ENCODE assay signal across 1 cellular context in the genomic region with DNA sequence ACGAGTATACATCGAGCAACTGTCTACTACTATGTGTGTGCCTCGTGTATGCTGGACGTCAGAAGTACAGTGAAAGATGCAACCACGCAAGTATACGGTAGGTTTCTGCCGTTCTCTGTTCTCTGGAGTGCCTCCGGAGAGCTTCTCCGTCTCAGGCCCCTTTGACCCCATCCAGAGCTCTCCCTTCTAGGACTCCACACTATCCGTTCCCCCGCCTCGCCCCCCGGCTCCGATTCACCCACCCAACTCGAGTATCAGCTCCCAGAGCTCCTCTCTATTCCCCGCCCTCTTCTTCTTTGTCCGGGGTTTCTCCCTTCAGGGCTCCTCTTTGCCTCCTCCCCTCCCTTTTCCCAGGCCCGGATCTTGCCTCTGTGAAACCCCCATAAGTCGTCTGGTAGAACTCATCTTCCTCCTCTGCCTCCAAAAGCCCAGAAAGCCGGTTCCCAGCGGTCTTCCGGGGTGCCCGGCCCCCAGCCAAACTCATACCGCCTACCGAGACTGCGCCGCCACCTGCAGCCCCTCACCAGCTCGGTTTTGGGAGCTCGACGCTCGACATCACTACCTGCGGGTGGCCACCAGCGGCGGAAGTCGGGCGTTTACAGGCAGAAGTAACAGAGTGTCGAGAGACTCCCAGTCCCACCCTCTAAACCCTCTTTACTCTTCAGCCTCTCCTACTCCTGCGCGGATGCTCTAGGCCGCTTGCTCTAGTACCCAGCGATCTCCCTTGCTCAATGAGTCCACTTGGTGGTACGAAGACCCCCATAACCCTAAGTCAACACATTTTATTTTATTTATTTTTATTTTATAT.
TF ChIP-seq lines count a peak whose summit lies in the region.

A gene with protein sequence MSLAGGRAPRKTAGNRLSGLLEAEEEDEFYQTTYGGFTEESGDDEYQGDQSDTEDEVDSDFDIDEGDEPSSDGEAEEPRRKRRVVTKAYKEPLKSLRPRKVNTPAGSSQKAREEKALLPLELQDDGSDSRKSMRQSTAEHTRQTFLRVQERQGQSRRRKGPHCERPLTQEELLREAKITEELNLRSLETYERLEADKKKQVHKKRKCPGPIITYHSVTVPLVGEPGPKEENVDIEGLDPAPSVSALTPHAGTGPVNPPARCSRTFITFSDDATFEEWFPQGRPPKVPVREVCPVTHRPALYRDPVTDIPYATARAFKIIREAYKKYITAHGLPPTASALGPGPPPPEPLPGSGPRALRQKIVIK (minus strand): TSS at position 560 of the 808 bp plus-strand sequence. CDS start 76 bp downstream, at position 484.

TF ChIP-seq in K562, 482 proteins besides CTCF, POLR2A, EP300 and RAD21 (continued from another document and continues in another):
- TF ChIP-seq, protein P1, sequence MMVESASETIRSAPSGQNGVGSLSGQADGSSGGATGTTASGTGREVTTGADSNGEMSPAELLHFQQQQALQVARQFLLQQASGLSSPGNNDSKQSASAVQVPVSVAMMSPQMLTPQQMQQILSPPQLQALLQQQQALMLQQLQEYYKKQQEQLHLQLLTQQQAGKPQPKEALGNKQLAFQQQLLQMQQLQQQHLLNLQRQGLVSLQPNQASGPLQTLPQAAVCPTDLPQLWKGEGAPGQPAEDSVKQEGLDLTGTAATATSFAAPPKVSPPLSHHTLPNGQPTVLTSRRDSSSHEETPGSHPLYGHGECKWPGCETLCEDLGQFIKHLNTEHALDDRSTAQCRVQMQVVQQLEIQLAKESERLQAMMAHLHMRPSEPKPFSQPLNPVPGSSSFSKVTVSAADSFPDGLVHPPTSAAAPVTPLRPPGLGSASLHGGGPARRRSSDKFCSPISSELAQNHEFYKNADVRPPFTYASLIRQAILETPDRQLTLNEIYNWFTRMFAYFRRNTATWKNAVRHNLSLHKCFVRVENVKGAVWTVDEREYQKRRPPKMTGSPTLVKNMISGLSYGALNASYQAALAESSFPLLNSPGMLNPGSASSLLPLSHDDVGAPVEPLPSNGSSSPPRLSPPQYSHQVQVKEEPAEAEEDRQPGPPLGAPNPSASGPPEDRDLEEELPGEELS (CRISPR knock-in tag; IDR thresholded peaks at IDR 0.05; ENCODE audit: borderline replicate concordance): no peak
- TF ChIP-seq MYBL2 (IDR thresholded peaks at IDR 0.05; ENCODE audit: low read depth) (no peak), MYBL2 (CRISPR knock-in tag; IDR thresholded peaks at IDR 0.05; ENCODE audit: borderline replicate concordance) (no peak), GTF2F1 (IDR thresholded peaks at IDR 0.05; ENCODE audit: low read depth, low read length) (peak; percentile 62; the same call in 1 of the 2 replicates), KDM4B (IDR thresholded peaks at IDR 0.05; ENCODE audit: borderline replicate concordance in 2 of 2, low read depth in 1 of 2) (no peak), MECOM (CRISPR knock-in tag; IDR thresholded peaks at IDR 0.05) (no peak), ZFP30 (CRISPR knock-in tag; IDR thresholded peaks at IDR 0.05; ENCODE audit: borderline replicate concordance) (no peak), SRSF9 (IDR thresholded peaks at IDR 0.05; ENCODE audit: borderline replicate concordance, low read depth, low read length) (no peak), ZNF584 (CRISPR knock-in tag; IDR thresholded peaks at IDR 0.05; ENCODE audit: low read depth) (no peak), RBFOX2 (IDR thresholded peaks at IDR 0.05; ENCODE audit: low read depth, low read length) (peak; percentile 89), YY1 (IDR thresholded peaks at IDR 0.05; ENCODE audit: borderline replicate concordance in 1 of 3, control insufficient read depth in 1 of 3, extremely low read depth in 1 of 3, insufficient read depth in 3 of 3, insufficient read length in 1 of 3, insufficient replicate concordance in 2 of 3, low read depth in 1 of 3, low read length in 2 of 3) (peak in 2 of 3 experiments; percentile 85 to 87), ZNF3 (CRISPR knock-in tag; IDR thresholded peaks at IDR 0.05) (no peak), SIN3A (IDR thresholded peaks at IDR 0.05; ENCODE audit: borderline replicate concordance in 2 of 2, control insufficient read depth in 1 of 2, low read depth in 2 of 2, low read length in 2 of 2) (peak; percentile 88 to 89; a peak in 3 of 4 replicates), ARID2 (IDR thresholded peaks at IDR 0.05) (no peak), CREM (IDR thresholded peaks at IDR 0.05; ENCODE audit: low read depth) (peak; percentile 70), KAT8 (IDR thresholded peaks at IDR 0.05; ENCODE audit: low read depth) (no peak), CREBBP (IDR thresholded peaks at IDR 0.05; ENCODE audit: low read depth, low read length) (no peak), EWSR1 (IDR thresholded peaks at IDR 0.05; ENCODE audit: borderline replicate concordance, low read depth, partially characterized antibody) (no peak)
- TF ChIP-seq, protein P2, sequence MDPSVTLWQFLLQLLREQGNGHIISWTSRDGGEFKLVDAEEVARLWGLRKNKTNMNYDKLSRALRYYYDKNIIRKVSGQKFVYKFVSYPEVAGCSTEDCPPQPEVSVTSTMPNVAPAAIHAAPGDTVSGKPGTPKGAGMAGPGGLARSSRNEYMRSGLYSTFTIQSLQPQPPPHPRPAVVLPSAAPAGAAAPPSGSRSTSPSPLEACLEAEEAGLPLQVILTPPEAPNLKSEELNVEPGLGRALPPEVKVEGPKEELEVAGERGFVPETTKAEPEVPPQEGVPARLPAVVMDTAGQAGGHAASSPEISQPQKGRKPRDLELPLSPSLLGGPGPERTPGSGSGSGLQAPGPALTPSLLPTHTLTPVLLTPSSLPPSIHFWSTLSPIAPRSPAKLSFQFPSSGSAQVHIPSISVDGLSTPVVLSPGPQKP (CRISPR knock-in tag; IDR thresholded peaks at IDR 0.05): no peak
- TF ChIP-seq, protein P3, sequence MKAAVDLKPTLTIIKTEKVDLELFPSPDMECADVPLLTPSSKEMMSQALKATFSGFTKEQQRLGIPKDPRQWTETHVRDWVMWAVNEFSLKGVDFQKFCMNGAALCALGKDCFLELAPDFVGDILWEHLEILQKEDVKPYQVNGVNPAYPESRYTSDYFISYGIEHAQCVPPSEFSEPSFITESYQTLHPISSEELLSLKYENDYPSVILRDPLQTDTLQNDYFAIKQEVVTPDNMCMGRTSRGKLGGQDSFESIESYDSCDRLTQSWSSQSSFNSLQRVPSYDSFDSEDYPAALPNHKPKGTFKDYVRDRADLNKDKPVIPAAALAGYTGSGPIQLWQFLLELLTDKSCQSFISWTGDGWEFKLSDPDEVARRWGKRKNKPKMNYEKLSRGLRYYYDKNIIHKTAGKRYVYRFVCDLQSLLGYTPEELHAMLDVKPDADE (conservative IDR thresholded peaks at IDR 0.05; ENCODE audit: control insufficient read depth, low read depth, low read length): peak; percentile 94
- TF ChIP-seq, protein P4, sequence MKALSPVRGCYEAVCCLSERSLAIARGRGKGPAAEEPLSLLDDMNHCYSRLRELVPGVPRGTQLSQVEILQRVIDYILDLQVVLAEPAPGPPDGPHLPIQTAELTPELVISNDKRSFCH (CRISPR knock-in tag; IDR thresholded peaks at IDR 0.05): no peak
- TF ChIP-seq, protein P4 (tag; IDR thresholded peaks at IDR 0.05): no peak
- TF ChIP-seq, protein P5, sequence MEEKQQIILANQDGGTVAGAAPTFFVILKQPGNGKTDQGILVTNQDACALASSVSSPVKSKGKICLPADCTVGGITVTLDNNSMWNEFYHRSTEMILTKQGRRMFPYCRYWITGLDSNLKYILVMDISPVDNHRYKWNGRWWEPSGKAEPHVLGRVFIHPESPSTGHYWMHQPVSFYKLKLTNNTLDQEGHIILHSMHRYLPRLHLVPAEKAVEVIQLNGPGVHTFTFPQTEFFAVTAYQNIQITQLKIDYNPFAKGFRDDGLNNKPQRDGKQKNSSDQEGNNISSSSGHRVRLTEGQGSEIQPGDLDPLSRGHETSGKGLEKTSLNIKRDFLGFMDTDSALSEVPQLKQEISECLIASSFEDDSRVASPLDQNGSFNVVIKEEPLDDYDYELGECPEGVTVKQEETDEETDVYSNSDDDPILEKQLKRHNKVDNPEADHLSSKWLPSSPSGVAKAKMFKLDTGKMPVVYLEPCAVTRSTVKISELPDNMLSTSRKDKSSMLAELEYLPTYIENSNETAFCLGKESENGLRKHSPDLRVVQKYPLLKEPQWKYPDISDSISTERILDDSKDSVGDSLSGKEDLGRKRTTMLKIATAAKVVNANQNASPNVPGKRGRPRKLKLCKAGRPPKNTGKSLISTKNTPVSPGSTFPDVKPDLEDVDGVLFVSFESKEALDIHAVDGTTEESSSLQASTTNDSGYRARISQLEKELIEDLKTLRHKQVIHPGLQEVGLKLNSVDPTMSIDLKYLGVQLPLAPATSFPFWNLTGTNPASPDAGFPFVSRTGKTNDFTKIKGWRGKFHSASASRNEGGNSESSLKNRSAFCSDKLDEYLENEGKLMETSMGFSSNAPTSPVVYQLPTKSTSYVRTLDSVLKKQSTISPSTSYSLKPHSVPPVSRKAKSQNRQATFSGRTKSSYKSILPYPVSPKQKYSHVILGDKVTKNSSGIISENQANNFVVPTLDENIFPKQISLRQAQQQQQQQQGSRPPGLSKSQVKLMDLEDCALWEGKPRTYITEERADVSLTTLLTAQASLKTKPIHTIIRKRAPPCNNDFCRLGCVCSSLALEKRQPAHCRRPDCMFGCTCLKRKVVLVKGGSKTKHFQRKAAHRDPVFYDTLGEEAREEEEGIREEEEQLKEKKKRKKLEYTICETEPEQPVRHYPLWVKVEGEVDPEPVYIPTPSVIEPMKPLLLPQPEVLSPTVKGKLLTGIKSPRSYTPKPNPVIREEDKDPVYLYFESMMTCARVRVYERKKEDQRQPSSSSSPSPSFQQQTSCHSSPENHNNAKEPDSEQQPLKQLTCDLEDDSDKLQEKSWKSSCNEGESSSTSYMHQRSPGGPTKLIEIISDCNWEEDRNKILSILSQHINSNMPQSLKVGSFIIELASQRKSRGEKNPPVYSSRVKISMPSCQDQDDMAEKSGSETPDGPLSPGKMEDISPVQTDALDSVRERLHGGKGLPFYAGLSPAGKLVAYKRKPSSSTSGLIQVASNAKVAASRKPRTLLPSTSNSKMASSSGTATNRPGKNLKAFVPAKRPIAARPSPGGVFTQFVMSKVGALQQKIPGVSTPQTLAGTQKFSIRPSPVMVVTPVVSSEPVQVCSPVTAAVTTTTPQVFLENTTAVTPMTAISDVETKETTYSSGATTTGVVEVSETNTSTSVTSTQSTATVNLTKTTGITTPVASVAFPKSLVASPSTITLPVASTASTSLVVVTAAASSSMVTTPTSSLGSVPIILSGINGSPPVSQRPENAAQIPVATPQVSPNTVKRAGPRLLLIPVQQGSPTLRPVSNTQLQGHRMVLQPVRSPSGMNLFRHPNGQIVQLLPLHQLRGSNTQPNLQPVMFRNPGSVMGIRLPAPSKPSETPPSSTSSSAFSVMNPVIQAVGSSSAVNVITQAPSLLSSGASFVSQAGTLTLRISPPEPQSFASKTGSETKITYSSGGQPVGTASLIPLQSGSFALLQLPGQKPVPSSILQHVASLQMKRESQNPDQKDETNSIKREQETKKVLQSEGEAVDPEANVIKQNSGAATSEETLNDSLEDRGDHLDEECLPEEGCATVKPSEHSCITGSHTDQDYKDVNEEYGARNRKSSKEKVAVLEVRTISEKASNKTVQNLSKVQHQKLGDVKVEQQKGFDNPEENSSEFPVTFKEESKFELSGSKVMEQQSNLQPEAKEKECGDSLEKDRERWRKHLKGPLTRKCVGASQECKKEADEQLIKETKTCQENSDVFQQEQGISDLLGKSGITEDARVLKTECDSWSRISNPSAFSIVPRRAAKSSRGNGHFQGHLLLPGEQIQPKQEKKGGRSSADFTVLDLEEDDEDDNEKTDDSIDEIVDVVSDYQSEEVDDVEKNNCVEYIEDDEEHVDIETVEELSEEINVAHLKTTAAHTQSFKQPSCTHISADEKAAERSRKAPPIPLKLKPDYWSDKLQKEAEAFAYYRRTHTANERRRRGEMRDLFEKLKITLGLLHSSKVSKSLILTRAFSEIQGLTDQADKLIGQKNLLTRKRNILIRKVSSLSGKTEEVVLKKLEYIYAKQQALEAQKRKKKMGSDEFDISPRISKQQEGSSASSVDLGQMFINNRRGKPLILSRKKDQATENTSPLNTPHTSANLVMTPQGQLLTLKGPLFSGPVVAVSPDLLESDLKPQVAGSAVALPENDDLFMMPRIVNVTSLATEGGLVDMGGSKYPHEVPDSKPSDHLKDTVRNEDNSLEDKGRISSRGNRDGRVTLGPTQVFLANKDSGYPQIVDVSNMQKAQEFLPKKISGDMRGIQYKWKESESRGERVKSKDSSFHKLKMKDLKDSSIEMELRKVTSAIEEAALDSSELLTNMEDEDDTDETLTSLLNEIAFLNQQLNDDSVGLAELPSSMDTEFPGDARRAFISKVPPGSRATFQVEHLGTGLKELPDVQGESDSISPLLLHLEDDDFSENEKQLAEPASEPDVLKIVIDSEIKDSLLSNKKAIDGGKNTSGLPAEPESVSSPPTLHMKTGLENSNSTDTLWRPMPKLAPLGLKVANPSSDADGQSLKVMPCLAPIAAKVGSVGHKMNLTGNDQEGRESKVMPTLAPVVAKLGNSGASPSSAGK (IDR thresholded peaks at IDR 0.05): no peak
- TF ChIP-seq, protein P6, sequence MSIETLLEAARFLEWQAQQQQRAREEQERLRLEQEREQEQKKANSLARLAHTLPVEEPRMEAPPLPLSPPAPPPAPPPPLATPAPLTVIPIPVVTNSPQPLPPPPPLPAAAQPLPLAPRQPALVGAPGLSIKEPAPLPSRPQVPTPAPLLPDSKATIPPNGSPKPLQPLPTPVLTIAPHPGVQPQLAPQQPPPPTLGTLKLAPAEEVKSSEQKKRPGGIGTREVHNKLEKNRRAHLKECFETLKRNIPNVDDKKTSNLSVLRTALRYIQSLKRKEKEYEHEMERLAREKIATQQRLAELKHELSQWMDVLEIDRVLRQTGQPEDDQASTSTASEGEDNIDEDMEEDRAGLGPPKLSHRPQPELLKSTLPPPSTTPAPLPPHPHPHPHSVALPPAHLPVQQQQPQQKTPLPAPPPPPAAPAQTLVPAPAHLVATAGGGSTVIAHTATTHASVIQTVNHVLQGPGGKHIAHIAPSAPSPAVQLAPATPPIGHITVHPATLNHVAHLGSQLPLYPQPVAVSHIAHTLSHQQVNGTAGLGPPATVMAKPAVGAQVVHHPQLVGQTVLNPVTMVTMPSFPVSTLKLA (conservative IDR thresholded peaks at IDR 0.05): peak; percentile 75 to 89
- TF ChIP-seq, protein P7, sequence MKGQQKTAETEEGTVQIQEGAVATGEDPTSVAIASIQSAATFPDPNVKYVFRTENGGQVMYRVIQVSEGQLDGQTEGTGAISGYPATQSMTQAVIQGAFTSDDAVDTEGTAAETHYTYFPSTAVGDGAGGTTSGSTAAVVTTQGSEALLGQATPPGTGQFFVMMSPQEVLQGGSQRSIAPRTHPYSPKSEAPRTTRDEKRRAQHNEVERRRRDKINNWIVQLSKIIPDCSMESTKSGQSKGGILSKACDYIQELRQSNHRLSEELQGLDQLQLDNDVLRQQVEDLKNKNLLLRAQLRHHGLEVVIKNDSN (CRISPR knock-in tag; IDR thresholded peaks at IDR 0.05): no peak
- TF ChIP-seq, protein P8, sequence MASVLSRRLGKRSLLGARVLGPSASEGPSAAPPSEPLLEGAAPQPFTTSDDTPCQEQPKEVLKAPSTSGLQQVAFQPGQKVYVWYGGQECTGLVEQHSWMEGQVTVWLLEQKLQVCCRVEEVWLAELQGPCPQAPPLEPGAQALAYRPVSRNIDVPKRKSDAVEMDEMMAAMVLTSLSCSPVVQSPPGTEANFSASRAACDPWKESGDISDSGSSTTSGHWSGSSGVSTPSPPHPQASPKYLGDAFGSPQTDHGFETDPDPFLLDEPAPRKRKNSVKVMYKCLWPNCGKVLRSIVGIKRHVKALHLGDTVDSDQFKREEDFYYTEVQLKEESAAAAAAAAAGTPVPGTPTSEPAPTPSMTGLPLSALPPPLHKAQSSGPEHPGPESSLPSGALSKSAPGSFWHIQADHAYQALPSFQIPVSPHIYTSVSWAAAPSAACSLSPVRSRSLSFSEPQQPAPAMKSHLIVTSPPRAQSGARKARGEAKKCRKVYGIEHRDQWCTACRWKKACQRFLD (CRISPR knock-in tag; IDR thresholded peaks at IDR 0.05): peak; percentile 69
